In genomic region chr15:29920515-29920914, GRCh38 we compare ENCODE assay signal across 12 cellular contexts.
DNase-seq lines count a peak whose midpoint lies in the region; ATAC-seq lines count a peak whose summit lies in the region.
"Had no signal": no experiment of that assay in that cellular context is flagged by ENCODE, and none has a peak within 500 bp of the region (broad histone marks: within the 10 kb centered on the region; RNA-seq: fewer than 3 reads in every experiment).

No MANE protein-coding gene starts in this region.

- ATAC-seq in HG02642 (IDR thresholded peaks at IDR 0.05; ENCODE audit: poor library complexity, unreplicated experiment) (no peak), GM21381 (IDR thresholded peaks at IDR 0.05; ENCODE audit: unreplicated experiment) (no peak)
- ATAC-seq: activated CD8-positive, alpha-beta T cell treated with anti-CD3 and anti-CD28 coated beads for 36 hours; T-cell had no signal

- DNase-seq in HK-2 (ENCODE audit: unreplicated experiment) (peak; percentile 71), amniotic epithelial cell (ENCODE audit: low read depth) (peak; percentile 20), iPS-NIHi11 (ENCODE audit: low spot score) (peak; percentile 63), renal cortical epithelial cell (ENCODE audit: low read depth) (peak; percentile 91), medulla oblongata (ENCODE audit: extremely low spot score) (no peak), EL (no peak)
- DNase-seq: activated CD8-positive, alpha-beta T cell treated with anti-CD3 and anti-CD28 coated beads for 36 hours; activated naive CD4-positive, alpha-beta T cell treated with anti-CD3 and anti-CD28 coated beads, Interleukin-2, amount 50 U/mL, for 16 hours; NCI-H1694 treated with DMSO at 0.1 percent for 48 hours; T-cell had no signal

Comparison
In these comparisons a context has a peak if more than half of its experiments do, and no peak if none do; other contexts are left out.
1. DNase-seq: peak in HK-2 (single experiment), amniotic epithelial cell (single experiment), iPS-NIHi11 (single experiment) and renal cortical epithelial cell (single experiment); none in medulla oblongata (single experiment) and EL (single experiment).